ENCODE assay signal across 26 cellular contexts in the genomic region with DNA sequence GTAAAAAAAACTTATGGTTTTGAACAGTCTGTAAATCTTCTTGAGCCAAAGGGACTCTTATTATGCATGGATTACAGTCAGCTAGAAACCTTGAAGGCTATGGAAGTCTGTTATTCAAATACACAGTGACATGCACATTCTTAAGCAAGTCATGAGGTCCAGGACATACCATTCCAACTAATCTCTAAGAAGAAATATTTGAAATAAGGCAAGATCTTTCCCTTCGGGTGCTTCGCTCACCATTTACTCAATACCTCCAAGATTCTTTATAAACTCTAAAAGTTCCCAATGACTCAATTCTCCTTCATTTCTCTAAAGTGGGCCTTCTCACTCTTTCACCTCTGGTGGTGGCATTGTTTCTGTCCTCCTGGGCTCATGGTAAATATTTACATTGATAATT.
DNase-seq lines count a peak whose midpoint lies in the region; ATAC-seq and TF ChIP-seq lines count a peak whose summit lies in the region.
"Had no signal": no experiment of that assay in that cellular context is flagged by ENCODE, and none has a peak within 500 bp of the region (broad histone marks: within the 10 kb centered on the region; RNA-seq: fewer than 3 reads in every experiment).

No MANE protein-coding gene starts in this region.

- H3K4me3 ChIP-seq in adipocyte (ENCODE audit: low read length) (no peak overlapping the region), fibroblast of lung (replicated peaks in 1 of 4; ENCODE audit: control extremely low read depth in 1 of 4, insufficient read depth in 1 of 4, low read depth in 3 of 4, low read length in 4 of 4) (no peak overlapping the region)
- H3K4me3 ChIP-seq: pancreas, upper lobe of left lung had no signal

- no peak for ATAC-seq in HG03442 (IDR thresholded peaks at IDR 0.05; ENCODE audit: unreplicated experiment)
- no peak for ATAC-seq in left cardiac atrium
- ATAC-seq: activated T-cell treated with anti-CD3 and anti-CD28 coated beads, Interleukin-2, amount 50 U/mL, for 72 hours; esophagus mucosa; left lobe of liver; naive thymus-derived CD4-positive, alpha-beta T cell; pancreas; right cardiac atrium; T-helper 17 cell had no signal

- H3K27ac ChIP-seq in fibroblast of lung (ENCODE audit: insufficient read depth, low read length) = no peak overlapping the region
- H3K27ac ChIP-seq: pancreas, upper lobe of left lung had no signal

- peaks cover 5% of the 10 kb centered on the region for H3K9me3 Mint-ChIP-seq in osteocyte (ENCODE audit: unreplicated experiment)

- no peaks in the 10 kb centered on the region for H4K20me1 ChIP-seq in fibroblast of lung (ENCODE audit: control insufficient read depth, extremely low read depth, insufficient read depth, low read length)

- no peak overlapping the region for H3K4me2 ChIP-seq in fibroblast of lung (ENCODE audit: extremely low read depth, insufficient read depth, low read length)

- H3K9me3 ChIP-seq in adipocyte (ENCODE audit: control insufficient read depth, low read length) = no peaks in the 10 kb centered on the region
- H3K9me3 ChIP-seq in fibroblast of lung (ENCODE audit: control insufficient read depth, insufficient read depth, low read depth, low read length) = no peaks in the 10 kb centered on the region
- H3K9me3 ChIP-seq: pancreas, upper lobe of left lung had no signal

- TF ChIP-seq CTCF in fibroblast of lung (conservative IDR thresholded peaks at IDR 0.05 in 1 of 2, IDR thresholded peaks at IDR 0.05 in 1 of 2; ENCODE audit: low read depth in 1 of 2, low read length in 2 of 2) (no peak), osteocyte (IDR thresholded peaks at IDR 0.05) (no peak)

- peaks cover 15% of the 10 kb centered on the region for H3K4me1 Mint-ChIP-seq in osteocyte (ENCODE audit: unreplicated experiment)
- H3K4me1 Mint-ChIP-seq: activated naive CD4-positive, alpha-beta T cell treated with anti-CD3 and anti-CD28 coated beads, Interleukin-2, amount 10 ng/mL, durations not matched to agents 7 days and 5 days; CD4-positive, CD25-positive, alpha-beta regulatory T cell; naive thymus-derived CD4-positive, alpha-beta T cell; T-helper 17 cell had no signal

- H3K4me1 ChIP-seq in adipocyte (ENCODE audit: control insufficient read depth, insufficient read depth, low read length) = peaks cover 4% of the 10 kb centered on the region
- no peaks in the 10 kb centered on the region for H3K4me1 ChIP-seq in fibroblast of lung (ENCODE audit: control insufficient read depth, extremely low read depth, insufficient read depth, low read length)
- H3K4me1 ChIP-seq: pancreas, upper lobe of left lung had no signal

- no peak overlapping the region for H3K9ac ChIP-seq in adipocyte (ENCODE audit: low read length)
- no peak overlapping the region for H3K9ac ChIP-seq in fibroblast of lung (ENCODE audit: insufficient read depth, low read length)

- H3K27me3 Mint-ChIP-seq in osteocyte (ENCODE audit: unreplicated experiment) = no peaks in the 10 kb centered on the region
- H3K27me3 Mint-ChIP-seq: activated naive CD4-positive, alpha-beta T cell treated with anti-CD3 and anti-CD28 coated beads, Interleukin-2, amount 10 ng/mL, durations not matched to agents 7 days and 5 days; CD4-positive, CD25-positive, alpha-beta regulatory T cell; naive thymus-derived CD4-positive, alpha-beta T cell; T-helper 17 cell had no signal

- intact Hi-C loops in left cardiac atrium (cut with DNase I) = no loop called here

- DNase-seq in EL (peak; percentile 11), adipocyte (ENCODE audit: low read depth) (peak; percentile 79), fibroblast of lung (ENCODE audit: low read depth in 2 of 2) (peak; percentile 30 to 51), osteocyte (ENCODE audit: extremely low spot score, unreplicated experiment) (no peak), cortex of kidney (lab: John Stamatoyannopoulos, UW) (no peak), left cardiac atrium (no peak)
- no peak for DNase-seq in NK-92 treated with Interleukin-12 subunit alpha and Interleukin-12 subunit beta, amount 100 ng/mL, for 24 hours (lab: John Stamatoyannopoulos, UW)
- DNase-seq: activated CD4-positive, alpha-beta T cell treated with anti-CD3 and anti-CD28 coated beads for 48 hours; activated naive CD4-positive, alpha-beta T cell treated with anti-CD3 and anti-CD28 coated beads, Interleukin-2, amount 10 ng/mL, durations not matched to agents 7 days and 5 days; activated T-cell treated with anti-CD3 and anti-CD28 coated beads, Interleukin-2, amount 50 U/mL, for 72 hours; anterior cingulate cortex; CD4-positive, CD25-positive, alpha-beta regulatory T cell; cerebellar nuclear complex; effector memory CD4-positive, alpha-beta T cell; GF-D8; head of caudate nucleus; naive thymus-derived CD4-positive, alpha-beta T cell; NCI-H1417; NCI-H2107; pancreas; right cardiac atrium; T-helper 17 cell; upper lobe of left lung had no signal

- H3K27ac Mint-ChIP-seq in osteocyte (ENCODE audit: unreplicated experiment) = peak overlapping the region; percentile 88
- H3K27ac Mint-ChIP-seq: activated naive CD4-positive, alpha-beta T cell treated with anti-CD3 and anti-CD28 coated beads, Interleukin-2, amount 10 ng/mL, durations not matched to agents 7 days and 5 days; activated T-cell treated with anti-CD3 and anti-CD28 coated beads, Interleukin-2, amount 50 U/mL, for 72 hours; CD4-positive, CD25-positive, alpha-beta regulatory T cell; naive thymus-derived CD4-positive, alpha-beta T cell; T-helper 17 cell had no signal

- H3K4me3 Mint-ChIP-seq in osteocyte (ENCODE audit: unreplicated experiment) = no peak overlapping the region
- H3K4me3 Mint-ChIP-seq: activated naive CD4-positive, alpha-beta T cell treated with anti-CD3 and anti-CD28 coated beads, Interleukin-2, amount 10 ng/mL, durations not matched to agents 7 days and 5 days; activated T-cell treated with anti-CD3 and anti-CD28 coated beads, Interleukin-2, amount 50 U/mL, for 72 hours; CD4-positive, CD25-positive, alpha-beta regulatory T cell; naive thymus-derived CD4-positive, alpha-beta T cell; T-helper 17 cell had no signal

- no peaks in the 10 kb centered on the region for H3K79me2 ChIP-seq in fibroblast of lung (ENCODE audit: control insufficient read depth, insufficient read depth, low read length)

- H3K27me3 ChIP-seq in adipocyte (replicated peaks; ENCODE audit: control insufficient read depth, insufficient read depth, low read length) (no peaks in the 10 kb centered on the region), fibroblast of lung (ENCODE audit: control insufficient read depth, insufficient read depth, low read length) (no peaks in the 10 kb centered on the region)
- H3K27me3 ChIP-seq: pancreas, upper lobe of left lung had no signal

- no peak overlapping the region for H2AFZ ChIP-seq in fibroblast of lung (ENCODE audit: low read length)

- H3K36me3 ChIP-seq in adipocyte (ENCODE audit: control insufficient read depth, insufficient read depth, low read length, severe bottlenecking) (no peaks in the 10 kb centered on the region), fibroblast of lung (ENCODE audit: control insufficient read depth, insufficient read depth, low read length) (no peaks in the 10 kb centered on the region)
- H3K36me3 ChIP-seq: pancreas, upper lobe of left lung had no signal

- no peaks in the 10 kb centered on the region for H3K36me3 Mint-ChIP-seq in osteocyte (ENCODE audit: unreplicated experiment)
- H3K36me3 Mint-ChIP-seq: activated naive CD4-positive, alpha-beta T cell treated with anti-CD3 and anti-CD28 coated beads, Interleukin-2, amount 10 ng/mL, durations not matched to agents 7 days and 5 days; CD4-positive, CD25-positive, alpha-beta regulatory T cell; naive thymus-derived CD4-positive, alpha-beta T cell had no signal

Comparison
In these comparisons a context has a peak if more than half of its experiments do, and no peak if none do; other contexts are left out.
1. DNase-seq: peak in EL (single experiment), adipocyte (single experiment) and fibroblast of lung (2 of 2); none in osteocyte (single experiment), cortex of kidney (single experiment), left cardiac atrium (single experiment) and NK-92 treated with Interleukin-12 subunit alpha and Interleukin-12 subunit beta, amount 100 ng/mL, for 24 hours (single experiment).